ENCODE assay signal across 8 cellular contexts in the genomic region with DNA sequence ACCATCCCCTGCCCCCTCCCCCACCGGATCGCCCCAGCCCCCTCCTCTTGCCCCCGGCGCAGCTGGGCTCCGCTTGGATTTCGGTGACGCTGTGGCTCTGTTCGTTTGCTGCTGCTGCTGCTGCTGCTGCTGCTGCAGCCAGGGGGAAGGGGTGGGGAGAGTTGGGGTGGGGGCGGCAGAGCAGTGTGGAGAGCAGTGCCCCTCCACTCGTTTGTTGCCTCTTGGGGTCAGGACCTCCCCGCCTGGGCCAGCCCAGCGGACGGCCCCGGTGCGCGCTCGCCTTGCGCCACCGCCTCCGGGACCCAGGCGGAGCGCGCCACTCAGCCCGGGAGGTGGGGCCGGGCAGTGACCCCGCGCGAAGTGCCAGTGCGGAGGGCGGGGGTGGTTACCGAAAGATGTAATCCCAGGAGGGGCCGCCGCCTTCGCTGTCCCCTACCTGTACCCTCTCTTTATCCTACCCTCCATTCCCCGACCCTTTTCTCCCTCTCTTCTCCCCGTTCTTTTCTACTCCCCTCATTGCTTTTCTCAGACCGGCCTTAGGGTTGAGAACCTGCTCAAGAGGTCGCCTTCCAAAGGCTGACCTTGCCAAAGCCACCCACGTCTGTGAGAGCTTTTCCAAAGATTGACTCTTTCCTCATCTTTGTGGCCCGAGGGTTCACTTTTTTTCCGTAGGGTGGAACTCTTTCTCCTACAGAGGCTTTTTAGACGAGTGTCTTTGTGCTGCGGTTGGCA.
DNase-seq lines count a peak whose midpoint lies in the region; ATAC-seq and TF ChIP-seq lines count a peak whose summit lies in the region.

No MANE protein-coding gene starts in this region.

- H3K27ac Mint-ChIP-seq in activated naive CD4-positive, alpha-beta T cell treated with anti-CD3 and anti-CD28 coated beads, Interleukin-2, amount 10 ng/mL, durations not matched to agents 7 days and 5 days, result no peak overlapping the region
- H3K27ac Mint-ChIP-seq in natural killer cell, result no peak overlapping the region

- H3K4me1 Mint-ChIP-seq in activated naive CD4-positive, alpha-beta T cell treated with anti-CD3 and anti-CD28 coated beads, Interleukin-2, amount 10 ng/mL, durations not matched to agents 7 days and 5 days, result peaks cover 10% of the 10 kb centered on the region
- no peaks in the 10 kb centered on the region for H3K4me1 Mint-ChIP-seq in natural killer cell

- no peak for TF ChIP-seq CTCF in coronary artery (IDR thresholded peaks at IDR 0.05)
- TF ChIP-seq CTCF in natural killer cell (IDR thresholded peaks at IDR 0.05), result no peak

- intact Hi-C loops in natural killer cell (cut with micrococcal nuclease), result no loop called here

- peak overlapping the region; percentile 42 for H3K4me3 Mint-ChIP-seq in activated naive CD4-positive, alpha-beta T cell treated with anti-CD3 and anti-CD28 coated beads, Interleukin-2, amount 10 ng/mL, durations not matched to agents 7 days and 5 days
- H3K4me3 Mint-ChIP-seq in natural killer cell, result peak overlapping the region; percentile 49

- ATAC-seq in natural killer cell (no peak), GM21576 (IDR thresholded peaks at IDR 0.05; ENCODE audit: unreplicated experiment) (no peak), HG03342 (IDR thresholded peaks at IDR 0.05; ENCODE audit: unreplicated experiment) (no peak)

- peaks cover 35% of the 10 kb centered on the region for H3K27me3 Mint-ChIP-seq in activated naive CD4-positive, alpha-beta T cell treated with anti-CD3 and anti-CD28 coated beads, Interleukin-2, amount 10 ng/mL, durations not matched to agents 7 days and 5 days
- H3K27me3 Mint-ChIP-seq in natural killer cell (ENCODE audit: low read depth in 2 of 2), result peaks cover 22 to 48% of the 10 kb centered on the region in 2 donors

- no peaks in the 10 kb centered on the region for H3K9me3 Mint-ChIP-seq in activated naive CD4-positive, alpha-beta T cell treated with anti-CD3 and anti-CD28 coated beads, Interleukin-2, amount 10 ng/mL, durations not matched to agents 7 days and 5 days
- peaks cover 0 to 2% of the 10 kb centered on the region in 2 donors for H3K9me3 Mint-ChIP-seq in natural killer cell

- CTCF ChIA-PET in activated naive CD4-positive, alpha-beta T cell treated with anti-CD3 and anti-CD28 coated beads, Interleukin-2, amount 10 ng/mL, durations not matched to agents 7 days and 5 days (lab: Charles Lee), result no interaction called here

- H3K27ac ChIP-seq in coronary artery, result no peak overlapping the region

- peak overlapping the region; percentile 55 for H3K4me3 ChIP-seq in coronary artery

- no peak for DNase-seq in activated naive CD4-positive, alpha-beta T cell treated with anti-CD3 and anti-CD28 coated beads, Interleukin-2, amount 10 ng/mL, durations not matched to agents 7 days and 5 days
- DNase-seq in activated naive CD4-positive, alpha-beta T cell (lab: John Stamatoyannopoulos, UW), result no peak
- DNase-seq in M059J (ENCODE audit: low read depth) (peak; percentile 26), coronary artery (ENCODE audit: low spot score) (no peak), natural killer cell (no peak), GM19238 (ENCODE audit: insufficient read length, low spot score) (no peak)

- no peaks in the 10 kb centered on the region for H3K36me3 Mint-ChIP-seq in activated naive CD4-positive, alpha-beta T cell treated with anti-CD3 and anti-CD28 coated beads, Interleukin-2, amount 10 ng/mL, durations not matched to agents 7 days and 5 days
- no peaks in the 10 kb centered on the region for H3K36me3 Mint-ChIP-seq in natural killer cell
